In the genomic region with DNA sequence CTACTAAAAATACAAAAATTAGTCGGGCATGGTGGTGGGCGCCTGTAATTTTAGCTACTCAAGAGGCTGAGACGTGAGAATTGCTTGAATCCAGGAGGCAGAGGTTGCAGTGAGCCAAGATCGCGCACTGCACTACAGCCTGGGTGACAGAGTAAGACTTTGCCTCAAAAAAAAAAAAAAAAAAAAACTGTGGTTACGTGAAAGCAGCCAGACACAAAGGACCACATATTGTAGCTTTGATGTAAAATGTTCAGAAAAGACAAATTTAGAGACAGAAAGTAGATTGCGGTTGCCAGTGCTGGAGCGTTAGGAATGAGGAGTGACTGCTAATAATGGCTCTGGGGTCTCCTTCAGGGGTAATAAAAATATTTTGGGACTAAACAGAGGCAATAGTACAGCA, we compare ENCODE assay signal across 1 cellular context.
TF ChIP-seq lines count a peak whose summit lies in the region.

No MANE protein-coding gene starts in this region.

TF ChIP-seq in HepG2, 621 proteins besides CTCF, POLR2A, EP300 and RAD21:
- TF ChIP-seq FOSL1 (CRISPR knock-in tag; IDR thresholded peaks at IDR 0.05; ENCODE audit: borderline replicate concordance) = no peak
- TF ChIP-seq, protein P1, sequence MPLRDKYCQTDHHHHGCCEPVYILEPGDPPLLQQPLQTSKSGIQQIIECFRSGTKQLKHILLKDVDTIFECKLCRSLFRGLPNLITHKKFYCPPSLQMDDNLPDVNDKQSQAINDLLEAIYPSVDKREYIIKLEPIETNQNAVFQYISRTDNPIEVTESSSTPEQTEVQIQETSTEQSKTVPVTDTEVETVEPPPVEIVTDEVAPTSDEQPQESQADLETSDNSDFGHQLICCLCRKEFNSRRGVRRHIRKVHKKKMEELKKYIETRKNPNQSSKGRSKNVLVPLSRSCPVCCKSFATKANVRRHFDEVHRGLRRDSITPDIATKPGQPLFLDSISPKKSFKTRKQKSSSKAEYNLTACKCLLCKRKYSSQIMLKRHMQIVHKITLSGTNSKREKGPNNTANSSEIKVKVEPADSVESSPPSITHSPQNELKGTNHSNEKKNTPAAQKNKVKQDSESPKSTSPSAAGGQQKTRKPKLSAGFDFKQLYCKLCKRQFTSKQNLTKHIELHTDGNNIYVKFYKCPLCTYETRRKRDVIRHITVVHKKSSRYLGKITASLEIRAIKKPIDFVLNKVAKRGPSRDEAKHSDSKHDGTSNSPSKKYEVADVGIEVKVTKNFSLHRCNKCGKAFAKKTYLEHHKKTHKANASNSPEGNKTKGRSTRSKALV (CRISPR knock-in tag; IDR thresholded peaks at IDR 0.05) = no peak
- no peak for TF ChIP-seq ZNF550 (CRISPR knock-in tag; IDR thresholded peaks at IDR 0.05; ENCODE audit: borderline replicate concordance)
- TF ChIP-seq ESRRA (CRISPR knock-in tag; IDR thresholded peaks at IDR 0.05; ENCODE audit: low read depth) = no peak
- TF ChIP-seq ZBTB20 (CRISPR knock-in tag; IDR thresholded peaks at IDR 0.05; ENCODE audit: borderline replicate concordance, low read depth) = no peak
- TF ChIP-seq, protein P2, sequence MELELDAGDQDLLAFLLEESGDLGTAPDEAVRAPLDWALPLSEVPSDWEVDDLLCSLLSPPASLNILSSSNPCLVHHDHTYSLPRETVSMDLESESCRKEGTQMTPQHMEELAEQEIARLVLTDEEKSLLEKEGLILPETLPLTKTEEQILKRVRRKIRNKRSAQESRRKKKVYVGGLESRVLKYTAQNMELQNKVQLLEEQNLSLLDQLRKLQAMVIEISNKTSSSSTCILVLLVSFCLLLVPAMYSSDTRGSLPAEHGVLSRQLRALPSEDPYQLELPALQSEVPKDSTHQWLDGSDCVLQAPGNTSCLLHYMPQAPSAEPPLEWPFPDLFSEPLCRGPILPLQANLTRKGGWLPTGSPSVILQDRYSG (CRISPR knock-in tag; IDR thresholded peaks at IDR 0.05) = no peak
- TF ChIP-seq RFX1 (IDR thresholded peaks at IDR 0.05) = no peak
- no peak for TF ChIP-seq XRCC5 (optimal IDR thresholded peaks at IDR 0.05; ENCODE audit: low read length)
- TF ChIP-seq POLR2AphosphoS5 (IDR thresholded peaks at IDR 0.05; ENCODE audit: low read depth, low read length) = no peak
- TF ChIP-seq, protein P3, sequence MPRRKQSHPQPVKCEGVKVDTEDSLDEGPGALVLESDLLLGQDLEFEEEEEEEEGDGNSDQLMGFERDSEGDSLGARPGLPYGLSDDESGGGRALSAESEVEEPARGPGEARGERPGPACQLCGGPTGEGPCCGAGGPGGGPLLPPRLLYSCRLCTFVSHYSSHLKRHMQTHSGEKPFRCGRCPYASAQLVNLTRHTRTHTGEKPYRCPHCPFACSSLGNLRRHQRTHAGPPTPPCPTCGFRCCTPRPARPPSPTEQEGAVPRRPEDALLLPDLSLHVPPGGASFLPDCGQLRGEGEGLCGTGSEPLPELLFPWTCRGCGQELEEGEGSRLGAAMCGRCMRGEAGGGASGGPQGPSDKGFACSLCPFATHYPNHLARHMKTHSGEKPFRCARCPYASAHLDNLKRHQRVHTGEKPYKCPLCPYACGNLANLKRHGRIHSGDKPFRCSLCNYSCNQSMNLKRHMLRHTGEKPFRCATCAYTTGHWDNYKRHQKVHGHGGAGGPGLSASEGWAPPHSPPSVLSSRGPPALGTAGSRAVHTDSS (CRISPR knock-in tag; conservative IDR thresholded peaks at IDR 0.05) = no peak
- TF ChIP-seq, protein P4, sequence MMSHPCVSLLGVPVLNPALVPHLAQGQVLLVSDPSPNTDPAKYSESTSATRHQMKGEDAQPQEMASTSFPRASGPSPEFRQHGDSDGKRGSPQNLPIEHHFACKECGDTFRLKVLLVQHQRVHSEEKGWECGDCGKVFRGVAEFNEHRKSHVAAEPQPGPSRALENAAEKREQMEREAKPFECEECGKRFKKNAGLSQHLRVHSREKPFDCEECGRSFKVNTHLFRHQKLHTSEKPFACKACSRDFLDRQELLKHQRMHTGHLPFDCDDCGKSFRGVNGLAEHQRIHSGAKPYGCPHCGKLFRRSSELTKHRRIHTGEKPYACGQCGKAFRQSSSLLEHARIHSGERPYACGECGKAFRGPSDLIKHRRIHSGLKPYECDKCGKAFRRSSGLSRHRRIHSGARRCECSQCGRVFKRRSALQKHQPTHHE (CRISPR knock-in tag; IDR thresholded peaks at IDR 0.05; ENCODE audit: borderline replicate concordance) = no peak
- TF ChIP-seq, protein P5, sequence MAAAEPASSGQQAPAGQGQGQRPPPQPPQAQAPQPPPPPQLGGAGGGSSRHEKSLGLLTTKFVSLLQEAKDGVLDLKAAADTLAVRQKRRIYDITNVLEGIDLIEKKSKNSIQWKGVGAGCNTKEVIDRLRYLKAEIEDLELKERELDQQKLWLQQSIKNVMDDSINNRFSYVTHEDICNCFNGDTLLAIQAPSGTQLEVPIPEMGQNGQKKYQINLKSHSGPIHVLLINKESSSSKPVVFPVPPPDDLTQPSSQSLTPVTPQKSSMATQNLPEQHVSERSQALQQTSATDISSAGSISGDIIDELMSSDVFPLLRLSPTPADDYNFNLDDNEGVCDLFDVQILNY (CRISPR knock-in tag; conservative IDR thresholded peaks at IDR 0.05) = no peak
- TF ChIP-seq, protein P6, sequence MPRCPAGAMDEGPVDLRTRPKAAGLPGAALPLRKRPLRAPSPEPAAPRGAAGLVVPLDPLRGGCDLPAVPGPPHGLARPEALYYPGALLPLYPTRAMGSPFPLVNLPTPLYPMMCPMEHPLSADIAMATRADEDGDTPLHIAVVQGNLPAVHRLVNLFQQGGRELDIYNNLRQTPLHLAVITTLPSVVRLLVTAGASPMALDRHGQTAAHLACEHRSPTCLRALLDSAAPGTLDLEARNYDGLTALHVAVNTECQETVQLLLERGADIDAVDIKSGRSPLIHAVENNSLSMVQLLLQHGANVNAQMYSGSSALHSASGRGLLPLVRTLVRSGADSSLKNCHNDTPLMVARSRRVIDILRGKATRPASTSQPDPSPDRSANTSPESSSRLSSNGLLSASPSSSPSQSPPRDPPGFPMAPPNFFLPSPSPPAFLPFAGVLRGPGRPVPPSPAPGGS (CRISPR knock-in tag; IDR thresholded peaks at IDR 0.05) = no peak
- TF ChIP-seq, protein P7, sequence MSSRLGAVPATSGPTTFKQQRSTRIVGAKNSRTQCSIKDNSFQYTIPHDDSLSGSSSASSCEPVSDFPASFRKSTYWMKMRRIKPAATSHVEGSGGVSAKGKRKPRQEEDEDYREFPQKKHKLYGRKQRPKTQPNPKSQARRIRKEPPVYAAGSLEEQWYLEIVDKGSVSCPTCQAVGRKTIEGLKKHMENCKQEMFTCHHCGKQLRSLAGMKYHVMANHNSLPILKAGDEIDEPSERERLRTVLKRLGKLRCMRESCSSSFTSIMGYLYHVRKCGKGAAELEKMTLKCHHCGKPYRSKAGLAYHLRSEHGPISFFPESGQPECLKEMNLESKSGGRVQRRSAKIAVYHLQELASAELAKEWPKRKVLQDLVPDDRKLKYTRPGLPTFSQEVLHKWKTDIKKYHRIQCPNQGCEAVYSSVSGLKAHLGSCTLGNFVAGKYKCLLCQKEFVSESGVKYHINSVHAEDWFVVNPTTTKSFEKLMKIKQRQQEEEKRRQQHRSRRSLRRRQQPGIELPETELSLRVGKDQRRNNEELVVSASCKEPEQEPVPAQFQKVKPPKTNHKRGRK (CRISPR knock-in tag; IDR thresholded peaks at IDR 0.05) = no peak
- TF ChIP-seq ZNF570 (CRISPR knock-in tag; IDR thresholded peaks at IDR 0.05; ENCODE audit: borderline replicate concordance) = no peak
- TF ChIP-seq, protein P8, sequence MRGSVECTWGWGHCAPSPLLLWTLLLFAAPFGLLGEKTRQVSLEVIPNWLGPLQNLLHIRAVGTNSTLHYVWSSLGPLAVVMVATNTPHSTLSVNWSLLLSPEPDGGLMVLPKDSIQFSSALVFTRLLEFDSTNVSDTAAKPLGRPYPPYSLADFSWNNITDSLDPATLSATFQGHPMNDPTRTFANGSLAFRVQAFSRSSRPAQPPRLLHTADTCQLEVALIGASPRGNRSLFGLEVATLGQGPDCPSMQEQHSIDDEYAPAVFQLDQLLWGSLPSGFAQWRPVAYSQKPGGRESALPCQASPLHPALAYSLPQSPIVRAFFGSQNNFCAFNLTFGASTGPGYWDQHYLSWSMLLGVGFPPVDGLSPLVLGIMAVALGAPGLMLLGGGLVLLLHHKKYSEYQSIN (CRISPR knock-in tag; IDR thresholded peaks at IDR 0.05; ENCODE audit: borderline replicate concordance) = no peak
TF ChIP-seq in HepG2: peak in this region for 0.
